Comparison of ENCODE assay signal across 14 cellular contexts in genomic region chr20:51697119-51697826, GRCh38.
DNase-seq lines count a peak whose midpoint lies in the region; ATAC-seq, FAIRE-seq and TF ChIP-seq lines count a peak whose summit lies in the region.
"Had no signal": no experiment of that assay in that cellular context is flagged by ENCODE, and none has a peak within 500 bp of the region (broad histone marks: within the 10 kb centered on the region; RNA-seq: fewer than 3 reads in every experiment).

No MANE protein-coding gene starts in this region.

- H3K4me2 ChIP-seq in hepatocyte = peak overlapping the region; percentile 65

- no peaks in the 10 kb centered on the region for H3K9me3 ChIP-seq in SK-N-MC (ENCODE audit: low read depth, low read length)
- no peaks in the 10 kb centered on the region for H3K9me3 ChIP-seq in hepatocyte (ENCODE audit: low read depth)
- H3K9me3 ChIP-seq: BE2C had no signal

- no peak for TF ChIP-seq CTCF in hepatocyte (IDR thresholded peaks at IDR 0.05; ENCODE audit: poor library complexity)
- TF ChIP-seq CTCF in foreskin fibroblast (IDR thresholded peaks at IDR 0.05; ENCODE audit: low read depth, low read length) = no peak

- no peaks in the 10 kb centered on the region for H3K9me2 ChIP-seq in hepatocyte (replicated peaks; ENCODE audit: insufficient read depth)

- peak; percentile 79 for FAIRE-seq in HTR-8/SVneo (lab: Jason Lieb, UNC)

- 66% methylated on average over 8 of the region's 8 CpGs for WGBS in hepatocyte (ENCODE audit: low lambda C conversion rate, missing lambda C conversion rate)

- H3K79me2 ChIP-seq in ACC112 (ENCODE audit: control insufficient read depth, insufficient read depth, low read length, unreplicated experiment) (no peaks in the 10 kb centered on the region), hepatocyte (no peaks in the 10 kb centered on the region)

- ATAC-seq in left colon (no peak), HG02571 (IDR thresholded peaks at IDR 0.05; ENCODE audit: unreplicated experiment) (no peak), GM21381 (IDR thresholded peaks at IDR 0.05; ENCODE audit: unreplicated experiment) (no peak)
- ATAC-seq: activated CD4-positive, CD25-positive, alpha-beta regulatory T cell treated with anti-CD3 and anti-CD28 coated beads, Interleukin-2, amount 50 U/mL, for 24 hours had no signal

- H2AFZ ChIP-seq in ACC112 (ENCODE audit: low read length, unreplicated experiment) = peak overlapping the region; percentile 77
- no peak overlapping the region for H2AFZ ChIP-seq in hepatocyte

- no peaks in the 10 kb centered on the region for H3K36me3 ChIP-seq in ACC112 (ENCODE audit: insufficient read depth, low read length)
- H3K36me3 ChIP-seq in SK-N-MC (ENCODE audit: insufficient read depth, low read length) = no peaks in the 10 kb centered on the region
- H3K36me3 ChIP-seq in hepatocyte (replicated peaks; ENCODE audit: insufficient read depth, low read depth) = no peaks in the 10 kb centered on the region
- H3K36me3 ChIP-seq: BE2C had no signal

- H3K4me3 ChIP-seq in ACC112 (ENCODE audit: low read depth, low read length) (peak overlapping the region; percentile 71; the same call in 1 of the 2 replicates), SK-N-MC (peak overlapping the region; percentile 71), hepatocyte (no peak overlapping the region), foreskin fibroblast (ENCODE audit: low read depth in 1 of 2, low read length in 2 of 2) (no peak overlapping the region)

- H4K20me1 ChIP-seq in hepatocyte (ENCODE audit: insufficient read depth, poor library complexity, severe bottlenecking) = no peaks in the 10 kb centered on the region

- H3K27ac ChIP-seq in ACC112 (ENCODE audit: low read depth, low read length) = no peak overlapping the region
- no peak overlapping the region for H3K27ac ChIP-seq in SK-N-MC
- peak overlapping the region; percentile 72 for H3K27ac ChIP-seq in hepatocyte

- H3K4me1 ChIP-seq in ACC112 (ENCODE audit: control insufficient read depth, insufficient read depth, low read length, unreplicated experiment) = peaks cover 21% of the 10 kb centered on the region
- peaks cover 35% of the 10 kb centered on the region for H3K4me1 ChIP-seq in hepatocyte (ENCODE audit: insufficient read depth)

- H3K27me3 ChIP-seq in ACC112 (ENCODE audit: insufficient read depth, low read length) (no peaks in the 10 kb centered on the region), hepatocyte (no peaks in the 10 kb centered on the region)
- H3K27me3 ChIP-seq: BE2C had no signal

- H3K9ac ChIP-seq in SK-N-MC (ENCODE audit: insufficient read length) = no peak overlapping the region

- DNase-seq in HTR-8/SVneo (ENCODE audit: insufficient read length, low spot score) (no peak), SK-N-MC (ENCODE audit: low read depth, low spot score) (no peak), hepatocyte (ENCODE audit: low spot score) (no peak), foreskin fibroblast (no peak), left colon (no peak)
- DNase-seq: activated T-cell treated with anti-CD3 and anti-CD28 coated beads, Interleukin-2, amount 50 U/mL, for 24 hours; BE2C; kidney glomerular epithelial cell; NCI-H1694; Right ventricle myocardium superior had no signal

- intact Hi-C loops in left colon (cut with DNase I, micrococcal nuclease) = no loop called here

Comparison
In these comparisons a context has a peak if more than half of its experiments do, and no peak if none do; other contexts are left out.
1. H3K4me3 ChIP-seq: peak in ACC112 (single experiment) and SK-N-MC (single experiment); none in hepatocyte (single experiment) and foreskin fibroblast (0 of 2).